8 cellular contexts compared by ENCODE assay signal in genomic region chr1:8348777-8349472, GRCh38. TPM values are rescaled to one million over a fixed set of nuclear protein-coding genes. Genes with fewer than 3 reads are reported as not detected.
DNase-seq lines count a peak whose midpoint lies in the region; ATAC-seq, FAIRE-seq and TF ChIP-seq lines count a peak whose summit lies in the region.

No MANE protein-coding gene starts in this region.

- H3K4me3 ChIP-seq in foreskin fibroblast (ENCODE audit: low read depth in 1 of 2, low read length in 2 of 2) = no peak overlapping the region
- H3K4me3 ChIP-seq in uterus = no peak overlapping the region

- peak; percentile 64 for DNase-seq in CMK (ENCODE audit: low read depth)
- DNase-seq in HT-29 (ENCODE audit: low spot score) = peak; percentile 67
- DNase-seq in RCC 7860 (ENCODE audit: low spot score) = peak; percentile 49
- peak; percentile 50 for DNase-seq in activated T-helper 1 cell treated with Interleukin-2 at 50 U/mL for 16 hours (ENCODE audit: low read depth)
- DNase-seq in foreskin fibroblast = peak; percentile 43 to 79
- DNase-seq in posterior vena cava (ENCODE audit: low spot score) = peak; percentile 91
- DNase-seq in uterus = peak; percentile 69 to 71

- intact Hi-C loops in posterior vena cava (cut with DNase I) = loop anchor here (5.0 to 10.0 kb wide), 2 partner anchors 334 to 367 kb away; no protein-coding TSS in a partner anchor
- intact Hi-C loops in uterus (cut with DNase I; ENCODE audit: low total_unique reads) = no loop called here

- peaks cover 1 to 2% of the 10 kb centered on the region in 2 donors for H3K4me1 ChIP-seq in uterus

- no peak for ATAC-seq in GM19035 (IDR thresholded peaks at IDR 0.05; ENCODE audit: unreplicated experiment)

- TF ChIP-seq POLR2A in uterus (IDR thresholded peaks at IDR 0.05) = no peak

- no peaks in the 10 kb centered on the region for H3K9me3 ChIP-seq in uterus

- H3K27ac ChIP-seq in uterus = peak overlapping the region in 1 of 2 donors; percentile 60

- TF ChIP-seq CTCF in foreskin fibroblast (IDR thresholded peaks at IDR 0.05; ENCODE audit: low read depth, low read length) (peak; percentile 79), uterus (IDR thresholded peaks at IDR 0.05) (peak; percentile 75 to 91 (median 84))

- H3K27me3 ChIP-seq in uterus = no peaks in the 10 kb centered on the region

- no peaks in the 10 kb centered on the region for H3K36me3 ChIP-seq in uterus

- no peak for FAIRE-seq in RCC 7860 (lab: Jason Lieb, UNC)

RNA-seq across cellular contexts. Expression of gene SLC45A1, which starts 31.0 kb away (rescaled TPM):
- total RNA-seq in HT-29 (2014; rRNA removed; shearing (Covaris generic)) = not detected in 2 replicates
- total RNA-seq in posterior vena cava (1 to 10 TPM; 3.6 to 5.6 TPM), uterus (10 to 100 TPM in 2 of 4 donors, 1 to 10 TPM in 1, under 1 TPM in 1; 0.51 to 13.8 (median 7.4) TPM)
